ENCODE assay signal across 1 cellular context in the genomic region with DNA sequence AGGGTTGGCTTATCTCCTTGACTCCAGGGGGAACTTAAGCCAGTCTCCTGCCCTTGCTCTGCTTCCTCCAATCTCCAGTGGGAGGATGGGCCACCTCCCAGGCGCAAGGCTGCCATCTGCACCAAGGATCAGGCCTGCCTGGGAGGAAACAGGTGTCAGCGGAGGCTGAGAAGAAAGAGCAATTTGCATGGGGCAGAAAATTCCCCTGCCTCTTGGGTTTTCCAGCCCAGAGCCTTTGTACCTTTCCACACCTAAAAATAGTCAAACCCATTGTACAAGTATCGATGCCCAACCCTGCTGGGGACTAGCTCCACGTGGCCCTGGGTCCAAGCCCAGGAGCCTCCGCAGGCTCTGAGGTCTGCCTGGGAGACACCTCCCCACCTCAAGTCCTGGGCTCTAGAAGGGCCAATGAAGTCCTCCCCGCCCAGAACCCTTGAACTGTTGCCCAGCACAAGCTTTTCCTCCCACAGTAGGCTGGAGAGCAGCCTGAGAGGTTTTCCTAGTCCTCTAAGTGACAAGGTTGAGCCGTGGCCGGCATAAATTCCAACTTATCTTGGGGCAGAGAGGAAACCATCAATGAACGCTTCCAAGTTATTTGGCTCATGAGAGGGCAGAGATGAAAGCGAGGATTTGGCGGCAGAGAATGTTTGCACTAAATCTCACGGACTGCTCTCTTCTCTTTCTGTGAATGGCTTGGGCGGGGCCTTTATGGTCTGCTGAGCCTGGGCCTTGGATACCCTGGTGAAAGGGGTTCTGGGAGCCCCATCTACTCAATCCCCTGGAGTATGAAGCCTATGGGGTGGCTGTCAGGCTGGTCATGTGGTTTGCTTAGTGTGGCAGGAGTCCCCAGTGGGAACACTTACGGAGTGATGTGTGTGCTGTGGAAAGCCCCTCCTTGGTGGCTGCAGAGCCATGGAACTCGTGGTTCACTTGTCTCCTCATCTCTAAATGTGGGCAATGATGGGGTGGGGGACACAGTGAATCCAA.
TF ChIP-seq lines count a peak whose summit lies in the region.

No MANE protein-coding gene starts in this region.

TF ChIP-seq in H1, 55 proteins besides CTCF, POLR2A, EP300 and RAD21:
- TF ChIP-seq HDAC6 (IDR thresholded peaks at IDR 0.05; ENCODE audit: low read depth, low read length) = no peak
- no peak for TF ChIP-seq SIRT6 (IDR thresholded peaks at IDR 0.05; ENCODE audit: low read length)
- no peak for TF ChIP-seq SRF (IDR thresholded peaks at IDR 0.05; ENCODE audit: low read depth, low read length)
- TF ChIP-seq CHD2 (IDR thresholded peaks at IDR 0.05; ENCODE audit: low read length) = no peak
- no peak for TF ChIP-seq KDM4A (IDR thresholded peaks at IDR 0.05; ENCODE audit: low read depth, low read length, severe bottlenecking)
